Comparison of ENCODE assay signal across 2 cellular contexts in the genomic region with DNA sequence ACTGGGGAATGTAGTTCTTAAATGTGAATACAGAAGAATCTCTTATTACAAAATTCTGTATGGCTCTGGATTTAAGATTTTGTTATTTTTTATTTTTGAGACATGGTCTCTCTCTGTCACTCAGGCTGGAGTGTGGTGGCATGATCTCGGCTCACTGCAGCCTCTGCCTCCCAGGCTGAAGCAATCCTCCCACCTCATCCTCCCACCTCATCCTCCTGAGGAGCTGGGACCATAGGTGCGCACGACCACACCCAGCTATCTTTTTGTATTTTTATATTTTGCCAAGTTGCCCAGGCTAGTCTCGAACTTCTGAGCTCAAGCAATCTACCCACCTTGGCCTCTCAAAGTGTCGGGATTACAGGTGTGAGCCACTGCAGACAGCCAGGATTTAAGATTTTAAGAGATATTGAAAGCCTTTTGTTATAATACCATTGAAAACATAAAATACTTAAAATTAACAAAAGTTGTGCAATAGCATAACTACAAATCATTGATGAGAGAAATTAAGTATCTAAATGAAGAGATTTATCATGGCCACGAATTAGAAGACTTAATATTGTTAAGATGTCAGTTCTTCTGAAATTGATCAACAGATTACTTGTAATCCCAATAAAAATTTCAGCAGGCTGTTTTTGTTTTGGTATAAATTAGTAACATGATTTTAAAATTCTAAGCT.
TF ChIP-seq lines count a peak whose summit lies in the region.

No MANE protein-coding gene starts in this region.

TF ChIP-seq in A549, 52 proteins besides CTCF, POLR2A, EP300 and RAD21:
- TF ChIP-seq ZC3H11A (IDR thresholded peaks at IDR 0.05) (no peak), CEBPB (IDR thresholded peaks at IDR 0.05) (peak in 1 of 2 experiments; percentile 33; a peak in 1 of 4 replicates), PHF8 (IDR thresholded peaks at IDR 0.05; ENCODE audit: borderline replicate concordance, low read depth) (no peak), MAZ (IDR thresholded peaks at IDR 0.05; ENCODE audit: borderline replicate concordance, low read depth, low read length) (no peak)
- TF ChIP-seq, protein P1, sequence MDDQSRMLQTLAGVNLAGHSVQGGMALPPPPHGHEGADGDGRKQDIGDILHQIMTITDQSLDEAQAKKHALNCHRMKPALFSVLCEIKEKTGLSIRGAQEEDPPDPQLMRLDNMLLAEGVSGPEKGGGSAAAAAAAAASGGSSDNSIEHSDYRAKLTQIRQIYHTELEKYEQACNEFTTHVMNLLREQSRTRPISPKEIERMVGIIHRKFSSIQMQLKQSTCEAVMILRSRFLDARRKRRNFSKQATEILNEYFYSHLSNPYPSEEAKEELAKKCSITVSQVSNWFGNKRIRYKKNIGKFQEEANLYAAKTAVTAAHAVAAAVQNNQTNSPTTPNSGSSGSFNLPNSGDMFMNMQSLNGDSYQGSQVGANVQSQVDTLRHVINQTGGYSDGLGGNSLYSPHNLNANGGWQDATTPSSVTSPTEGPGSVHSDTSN (IDR thresholded peaks at IDR 0.05) = no peak
- TF ChIP-seq, protein P2, sequence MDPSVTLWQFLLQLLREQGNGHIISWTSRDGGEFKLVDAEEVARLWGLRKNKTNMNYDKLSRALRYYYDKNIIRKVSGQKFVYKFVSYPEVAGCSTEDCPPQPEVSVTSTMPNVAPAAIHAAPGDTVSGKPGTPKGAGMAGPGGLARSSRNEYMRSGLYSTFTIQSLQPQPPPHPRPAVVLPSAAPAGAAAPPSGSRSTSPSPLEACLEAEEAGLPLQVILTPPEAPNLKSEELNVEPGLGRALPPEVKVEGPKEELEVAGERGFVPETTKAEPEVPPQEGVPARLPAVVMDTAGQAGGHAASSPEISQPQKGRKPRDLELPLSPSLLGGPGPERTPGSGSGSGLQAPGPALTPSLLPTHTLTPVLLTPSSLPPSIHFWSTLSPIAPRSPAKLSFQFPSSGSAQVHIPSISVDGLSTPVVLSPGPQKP (IDR thresholded peaks at IDR 0.05; ENCODE audit: low read depth, low read length) = no peak
TF ChIP-seq in A549: peak in this region for 1.

TF ChIP-seq in K562, 482 proteins besides CTCF, POLR2A, EP300 and RAD21:
- TF ChIP-seq GTF2A2 (tag; IDR thresholded peaks at IDR 0.05) (no peak), CEBPB (tag; IDR thresholded peaks at IDR 0.05) (peak; percentile 63), CEBPG (CRISPR knock-in tag; IDR thresholded peaks at IDR 0.05) (no peak), CEBPG (tag; conservative IDR thresholded peaks at IDR 0.05 in 1 of 2, IDR thresholded peaks at IDR 0.05 in 1 of 2) (peak; percentile 35 to 84; a peak in 3 of 4 replicates)
TF ChIP-seq in K562: peak in this region for 2.
